ENCODE assay signal across 8 cellular contexts in the genomic region with DNA sequence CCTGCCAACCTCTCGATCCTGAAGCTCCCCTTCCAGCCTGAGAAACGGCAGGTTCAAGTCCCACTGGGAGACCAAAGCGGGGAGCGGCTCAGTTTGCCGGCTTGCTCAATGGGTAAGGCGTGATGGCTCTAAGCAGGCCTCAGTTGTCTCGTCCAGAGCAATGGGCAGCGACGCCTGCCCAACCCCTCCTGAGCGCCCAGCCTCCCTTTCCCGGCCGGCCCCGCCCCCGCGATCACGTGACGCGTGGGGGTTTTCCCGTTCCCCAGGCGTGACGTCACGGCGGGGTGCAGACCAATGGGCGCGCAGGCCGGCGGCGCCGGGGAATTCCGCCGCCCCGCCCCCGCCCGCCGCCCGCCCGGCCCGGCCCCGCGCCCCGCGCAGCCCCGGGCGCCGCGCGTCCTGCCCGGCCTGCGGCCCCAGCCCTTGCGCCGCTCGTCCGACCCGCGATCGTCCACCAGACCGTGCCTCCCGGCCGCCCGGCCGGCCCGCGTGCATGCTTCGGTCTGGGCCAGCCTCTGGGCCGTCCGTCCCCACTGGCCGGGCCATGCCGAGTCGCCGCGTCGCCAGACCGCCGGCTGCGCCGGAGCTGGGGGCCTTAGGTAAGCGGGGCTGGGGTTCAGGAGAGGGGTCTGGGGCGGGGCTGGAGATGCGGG. TPM values are rescaled to one million over a fixed set of nuclear protein-coding genes. Genes with fewer than 3 reads are reported as not detected.
DNase-seq lines count a peak whose midpoint lies in the region; ATAC-seq, FAIRE-seq and TF ChIP-seq lines count a peak whose summit lies in the region.

A gene with protein sequence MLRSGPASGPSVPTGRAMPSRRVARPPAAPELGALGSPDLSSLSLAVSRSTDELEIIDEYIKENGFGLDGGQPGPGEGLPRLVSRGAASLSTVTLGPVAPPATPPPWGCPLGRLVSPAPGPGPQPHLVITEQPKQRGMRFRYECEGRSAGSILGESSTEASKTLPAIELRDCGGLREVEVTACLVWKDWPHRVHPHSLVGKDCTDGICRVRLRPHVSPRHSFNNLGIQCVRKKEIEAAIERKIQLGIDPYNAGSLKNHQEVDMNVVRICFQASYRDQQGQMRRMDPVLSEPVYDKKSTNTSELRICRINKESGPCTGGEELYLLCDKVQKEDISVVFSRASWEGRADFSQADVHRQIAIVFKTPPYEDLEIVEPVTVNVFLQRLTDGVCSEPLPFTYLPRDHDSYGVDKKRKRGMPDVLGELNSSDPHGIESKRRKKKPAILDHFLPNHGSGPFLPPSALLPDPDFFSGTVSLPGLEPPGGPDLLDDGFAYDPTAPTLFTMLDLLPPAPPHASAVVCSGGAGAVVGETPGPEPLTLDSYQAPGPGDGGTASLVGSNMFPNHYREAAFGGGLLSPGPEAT (plus strand): TSS at position 378 of the 653 bp plus-strand sequence. CDS start 116 bp downstream, at position 494.

- DNase-seq in NCI-H2196 (lab: John Stamatoyannopoulos, UW; ENCODE audit: unreplicated experiment) = peak; percentile 96
- DNase-seq in central memory CD4-positive, alpha-beta T cell = peak; percentile 93
- peak; percentile 32 for DNase-seq in keratinocyte (ENCODE audit: low read depth, low spot score)
- peak; percentile 99 for DNase-seq in stimulated activated CD4-positive, alpha-beta T cell treated with anti-CD3 and anti-CD28 coated beads, Interleukin-12 subunit alpha, Interleukin-12 subunit beta, amount 100 ng/mL, for 4 hours

- ATAC-seq in GM18867 (IDR thresholded peaks at IDR 0.05; ENCODE audit: unreplicated experiment) (peak; percentile 43), HG03103 (IDR thresholded peaks at IDR 0.05; ENCODE audit: low read depth, unreplicated experiment) (peak; percentile 32)
- peak; percentile 71 to 73 for ATAC-seq in activated CD4-positive, CD25-positive, alpha-beta regulatory T cell treated with anti-CD3 and anti-CD28 coated beads, Interleukin-2, amount 50 U/mL, for 24 hours

- H3K36me3 ChIP-seq in ACC112 (ENCODE audit: insufficient read depth, low read length) (no peaks in the 10 kb centered on the region), keratinocyte (ENCODE audit: control insufficient read depth in 2 of 2, extremely low read depth in 1 of 2, insufficient read depth in 2 of 2, low read length in 2 of 2) (no peaks in the 10 kb centered on the region)

- TF ChIP-seq CTCF in keratinocyte (optimal IDR thresholded peaks at IDR 0.05 in 1 of 3, IDR thresholded peaks at IDR 0.05 in 1 of 3, conservative IDR thresholded peaks at IDR 0.05 in 1 of 3; ENCODE audit: extremely low read depth in 1 of 3, insufficient read depth in 2 of 3, low read length in 3 of 3) = no peak

- H3K4me1 ChIP-seq in ACC112 (ENCODE audit: control insufficient read depth, insufficient read depth, low read length, unreplicated experiment) = no peaks in the 10 kb centered on the region
- H3K4me1 ChIP-seq in keratinocyte (ENCODE audit: control insufficient read depth, extremely low read depth, insufficient read depth, low read length) = peaks cover 7% of the 10 kb centered on the region

- FAIRE-seq in keratinocyte (lab: Jason Lieb, UNC) = no peak

- H3K27me3 ChIP-seq in ACC112 (ENCODE audit: insufficient read depth, low read length) (no peaks in the 10 kb centered on the region), keratinocyte (ENCODE audit: control insufficient read depth, extremely low read depth, insufficient read depth, low read length) (no peaks in the 10 kb centered on the region)

- dilution Hi-C loops in keratinocyte (cut with MboI; ENCODE audit: extremely low pct_ligation_motif_present, low sequenced_read_pairs) = no loop called here

- H3K27ac ChIP-seq in ACC112 (ENCODE audit: low read depth, low read length) (peak within 1 kb of the TSS; percentile 93), keratinocyte (ENCODE audit: control insufficient read depth, insufficient read depth, low read length) (peak within 1 kb of the TSS; percentile 88)

- no peaks in the 10 kb centered on the region for H3K9me1 ChIP-seq in keratinocyte (ENCODE audit: control insufficient read depth, extremely low read depth, insufficient read depth, low read length)

- H4K20me1 ChIP-seq in keratinocyte (ENCODE audit: control insufficient read depth, extremely low read depth, insufficient read depth, low read length) = no peaks in the 10 kb centered on the region

- H3K79me2 ChIP-seq in ACC112 (ENCODE audit: control insufficient read depth, insufficient read depth, low read length, unreplicated experiment) (peaks cover 7% of the 10 kb centered on the region), keratinocyte (ENCODE audit: control insufficient read depth, insufficient read depth, low read length) (no peaks in the 10 kb centered on the region)

- H2AFZ ChIP-seq in ACC112 (ENCODE audit: low read length, unreplicated experiment) (peak within 1 kb of the TSS; percentile 91), keratinocyte (ENCODE audit: control insufficient read depth, low read length) (peak within 1 kb of the TSS; percentile 70)

- H3K4me3 ChIP-seq in ACC112 (ENCODE audit: low read depth, low read length) = peak within 1 kb of the TSS; percentile 82
- peak within 1 kb of the TSS; percentile 69 to 83 (median 70) for H3K4me3 ChIP-seq in keratinocyte (ENCODE audit: control insufficient read depth in 2 of 3, extremely low read depth in 1 of 3, insufficient read depth in 2 of 3, low read depth in 1 of 3, low read length in 3 of 3)

- H3K4me2 ChIP-seq in keratinocyte (ENCODE audit: control insufficient read depth, extremely low read depth, insufficient read depth, low read depth, low read length) = peak within 1 kb of the TSS; percentile 60

- H3K9me3 ChIP-seq in keratinocyte (ENCODE audit: control insufficient read depth, low read depth, low read length) = no peaks in the 10 kb centered on the region

- peak within 1 kb of the TSS; percentile 91 for H3K9ac ChIP-seq in keratinocyte (ENCODE audit: control insufficient read depth, extremely low read depth, insufficient read depth, low read length)

RNA-seq across cellular contexts. Expression of the gene that starts here (rescaled TPM):
- 3.6 to 7.3 TPM (median 4.5 TPM) in 3 replicates for polyA plus RNA-seq in keratinocyte
- 3.0 TPM for polyA plus RNA-seq in keratinocyte (2011; ENCODE audit: low read depth)
- polyA plus RNA-seq in keratinocyte (2011; cell fraction: cytosol; rRNA removed) = 4.3 and 9.4 TPM in 2 replicates
- 5.5 and 8.3 TPM in 2 replicates for polyA plus RNA-seq in keratinocyte (2011; cell fraction: nucleus; rRNA removed)
- polyA plus RNA-seq in keratinocyte (2012; ENCODE audit: low replicate concordance) = 7.7 and 10.2 TPM in 2 replicates
- polyA minus RNA-seq in keratinocyte = 3.4 to 7.1 TPM (median 4.6 TPM) in 3 replicates
- polyA minus RNA-seq in keratinocyte (2011; cell fraction: cytosol; rRNA and poly(A)+ RNA removed) = 19.0 TPM
- 4.9 and 5.5 TPM in 2 replicates for polyA minus RNA-seq in keratinocyte (2011; cell fraction: nucleus; rRNA and poly(A)+ RNA removed)

Comparison
In these comparisons a context has a peak if more than half of its experiments do, and no peak if none do; other contexts are left out.
1. Peak in every context shown above with its lines: DNase-seq, ATAC-seq, H3K4me3 ChIP-seq and H3K27ac ChIP-seq.
2. DNase-seq: peak in every context shown above with its lines; median percentile 99 in stimulated activated CD4-positive, alpha-beta T cell treated with anti-CD3 and anti-CD28 coated beads, Interleukin-12 subunit alpha, Interleukin-12 subunit beta, amount 100 ng/mL, for 4 hours; 96 in NCI-H2196; 93 in central memory CD4-positive, alpha-beta T cell; 32 in keratinocyte.